18 cellular contexts compared by ENCODE assay signal in the genomic region with DNA sequence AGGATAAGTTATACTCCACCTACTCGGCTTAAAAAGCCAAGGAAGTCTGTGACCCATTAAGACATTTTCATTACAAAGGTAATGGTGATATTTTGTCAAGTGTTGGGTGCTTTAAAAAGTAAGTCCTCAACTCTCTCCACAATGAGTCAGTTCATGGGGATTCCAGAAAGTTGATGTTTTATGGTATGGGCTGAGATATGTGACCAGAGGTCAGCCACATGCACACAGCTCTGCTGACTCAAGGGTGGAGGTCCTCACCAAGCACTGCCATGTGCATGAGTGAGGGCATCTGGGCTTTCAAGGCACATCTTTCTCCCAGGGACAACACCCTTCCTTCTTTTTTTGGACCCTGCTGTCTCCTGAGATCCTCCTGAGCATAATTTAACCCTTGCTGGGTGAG.
DNase-seq lines count a peak whose midpoint lies in the region; TF ChIP-seq lines count a peak whose summit lies in the region.
"Had no signal": no experiment of that assay in that cellular context is flagged by ENCODE, and none has a peak within 500 bp of the region (broad histone marks: within the 10 kb centered on the region; RNA-seq: fewer than 3 reads in every experiment).

No MANE protein-coding gene starts in this region.

- DNase-seq in AG10803 (ENCODE audit: low read depth) (peak; percentile 68), HT1080 (ENCODE audit: low read depth) (peak; percentile 91), choroid plexus epithelial cell (ENCODE audit: low read depth) (peak; percentile 70), non-pigmented ciliary epithelial cell (ENCODE audit: low read depth) (peak; percentile 67), T-helper 9 cell (no peak), GM13976 (ENCODE audit: low spot score) (no peak), suprapubic skin (ENCODE audit: low spot score in 2 of 2) (no peak)
- DNase-seq in activated CD8-positive, alpha-beta memory T cell treated with anti-CD3 and anti-CD28 coated beads, Interleukin-2, amount 50 U/mL, for 48 hours = no peak
- DNase-seq: activated B cell treated with CpG ODN at 0.5 μM for 24 hours; activated naive CD4-positive, alpha-beta T cell; erythroblast; midbrain; NCI-H1092 treated with DMSO at 0.1 percent for 48 hours; NCI-H748 treated with DMSO at 0.1 percent for 48 hours; T-cell had no signal

- no peaks in the 10 kb centered on the region for H3K9me3 ChIP-seq in suprapubic skin
- H3K9me3 ChIP-seq: BLaER1 had no signal

- TF ChIP-seq POLR2A in suprapubic skin (IDR thresholded peaks at IDR 0.05) = no peak

- peaks cover 49% of the 10 kb centered on the region for H3K4me1 ChIP-seq in suprapubic skin
- H3K4me1 ChIP-seq: neural progenitor cell had no signal

- H3K36me3 ChIP-seq in suprapubic skin = no peaks in the 10 kb centered on the region
- H3K36me3 ChIP-seq: BLaER1, neural progenitor cell had no signal

- no peak overlapping the region for H3K27ac ChIP-seq in suprapubic skin
- H3K27ac ChIP-seq: BLaER1, neural progenitor cell had no signal

- H3K4me3 ChIP-seq in AG10803 (ENCODE audit: low read length) (no peak overlapping the region), choroid plexus epithelial cell (ENCODE audit: low read depth, low read length) (no peak overlapping the region), suprapubic skin (no peak overlapping the region)
- H3K4me3 ChIP-seq: BLaER1, K562, neural progenitor cell had no signal

- TF ChIP-seq CTCF in AG10803 (conservative IDR thresholded peaks at IDR 0.05; ENCODE audit: low read length) = no peak
- TF ChIP-seq CTCF in choroid plexus epithelial cell (conservative IDR thresholded peaks at IDR 0.05; ENCODE audit: low read depth, low read length) = no peak
- no peak for TF ChIP-seq CTCF in GM13976 (IDR thresholded peaks at IDR 0.05; ENCODE audit: borderline replicate concordance, control extremely low read depth, extremely low read depth, insufficient read depth, missing control alignments)
- no peak for TF ChIP-seq CTCF in suprapubic skin (IDR thresholded peaks at IDR 0.05)

- 100% methylated on average over 1 of the region's 1 CpG for WGBS in suprapubic skin

- H3K27me3 ChIP-seq in suprapubic skin = no peaks in the 10 kb centered on the region
- H3K27me3 ChIP-seq: BLaER1, neural progenitor cell had no signal

- no peak for TF ChIP-seq EP300 in suprapubic skin (IDR thresholded peaks at IDR 0.05)

- in situ Hi-C loops in GM13976 (cut with MboI; ENCODE audit: low sequenced_read_pairs, unreplicated experiment) = no loop called here

Comparison
In these comparisons a context has a peak if more than half of its experiments do, and no peak if none do; other contexts are left out.
1. DNase-seq: peak in AG10803 (single experiment), HT1080 (single experiment), choroid plexus epithelial cell (single experiment) and non-pigmented ciliary epithelial cell (single experiment); none in T-helper 9 cell (single experiment), GM13976 (single experiment), activated CD8-positive, alpha-beta memory T cell treated with anti-CD3 and anti-CD28 coated beads, Interleukin-2, amount 50 U/mL, for 48 hours (single experiment) and suprapubic skin (0 of 2).